ENCODE assay signal across 1 cellular context in genomic region chr3:46997453-46998091, GRCh38.
TF ChIP-seq lines count a peak whose summit lies in the region.

No MANE protein-coding gene starts in this region.

TF ChIP-seq in HCT116, 20 proteins besides CTCF, POLR2A, EP300 and RAD21 (continued from another document):
- no peak for TF ChIP-seq CBX3 (IDR thresholded peaks at IDR 0.05; ENCODE audit: low read depth)
- TF ChIP-seq ZNF274 (IDR thresholded peaks at IDR 0.05; ENCODE audit: low read depth, low read length): no peak
- no peak for TF ChIP-seq EZH2 (IDR thresholded peaks at IDR 0.05)
- no peak for TF ChIP-seq MAX (IDR thresholded peaks at IDR 0.05)
- TF ChIP-seq, protein P1, sequence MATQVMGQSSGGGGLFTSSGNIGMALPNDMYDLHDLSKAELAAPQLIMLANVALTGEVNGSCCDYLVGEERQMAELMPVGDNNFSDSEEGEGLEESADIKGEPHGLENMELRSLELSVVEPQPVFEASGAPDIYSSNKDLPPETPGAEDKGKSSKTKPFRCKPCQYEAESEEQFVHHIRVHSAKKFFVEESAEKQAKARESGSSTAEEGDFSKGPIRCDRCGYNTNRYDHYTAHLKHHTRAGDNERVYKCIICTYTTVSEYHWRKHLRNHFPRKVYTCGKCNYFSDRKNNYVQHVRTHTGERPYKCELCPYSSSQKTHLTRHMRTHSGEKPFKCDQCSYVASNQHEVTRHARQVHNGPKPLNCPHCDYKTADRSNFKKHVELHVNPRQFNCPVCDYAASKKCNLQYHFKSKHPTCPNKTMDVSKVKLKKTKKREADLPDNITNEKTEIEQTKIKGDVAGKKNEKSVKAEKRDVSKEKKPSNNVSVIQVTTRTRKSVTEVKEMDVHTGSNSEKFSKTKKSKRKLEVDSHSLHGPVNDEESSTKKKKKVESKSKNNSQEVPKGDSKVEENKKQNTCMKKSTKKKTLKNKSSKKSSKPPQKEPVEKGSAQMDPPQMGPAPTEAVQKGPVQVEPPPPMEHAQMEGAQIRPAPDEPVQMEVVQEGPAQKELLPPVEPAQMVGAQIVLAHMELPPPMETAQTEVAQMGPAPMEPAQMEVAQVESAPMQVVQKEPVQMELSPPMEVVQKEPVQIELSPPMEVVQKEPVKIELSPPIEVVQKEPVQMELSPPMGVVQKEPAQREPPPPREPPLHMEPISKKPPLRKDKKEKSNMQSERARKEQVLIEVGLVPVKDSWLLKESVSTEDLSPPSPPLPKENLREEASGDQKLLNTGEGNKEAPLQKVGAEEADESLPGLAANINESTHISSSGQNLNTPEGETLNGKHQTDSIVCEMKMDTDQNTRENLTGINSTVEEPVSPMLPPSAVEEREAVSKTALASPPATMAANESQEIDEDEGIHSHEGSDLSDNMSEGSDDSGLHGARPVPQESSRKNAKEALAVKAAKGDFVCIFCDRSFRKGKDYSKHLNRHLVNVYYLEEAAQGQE (IDR thresholded peaks at IDR 0.05; ENCODE audit: low read depth): no peak
- TF ChIP-seq FOSL1 (IDR thresholded peaks at IDR 0.05; ENCODE audit: low read depth): no peak
- TF ChIP-seq POLR2AphosphoS5 (IDR thresholded peaks at IDR 0.05; ENCODE audit: low read depth, low read length): no peak
- no peak for TF ChIP-seq EZH2phosphoT487 (IDR thresholded peaks at IDR 0.05; ENCODE audit: borderline replicate concordance)
TF ChIP-seq in HCT116: peak in this region for 0.
